Comparison of ENCODE assay signal across 23 cellular contexts in the genomic region with DNA sequence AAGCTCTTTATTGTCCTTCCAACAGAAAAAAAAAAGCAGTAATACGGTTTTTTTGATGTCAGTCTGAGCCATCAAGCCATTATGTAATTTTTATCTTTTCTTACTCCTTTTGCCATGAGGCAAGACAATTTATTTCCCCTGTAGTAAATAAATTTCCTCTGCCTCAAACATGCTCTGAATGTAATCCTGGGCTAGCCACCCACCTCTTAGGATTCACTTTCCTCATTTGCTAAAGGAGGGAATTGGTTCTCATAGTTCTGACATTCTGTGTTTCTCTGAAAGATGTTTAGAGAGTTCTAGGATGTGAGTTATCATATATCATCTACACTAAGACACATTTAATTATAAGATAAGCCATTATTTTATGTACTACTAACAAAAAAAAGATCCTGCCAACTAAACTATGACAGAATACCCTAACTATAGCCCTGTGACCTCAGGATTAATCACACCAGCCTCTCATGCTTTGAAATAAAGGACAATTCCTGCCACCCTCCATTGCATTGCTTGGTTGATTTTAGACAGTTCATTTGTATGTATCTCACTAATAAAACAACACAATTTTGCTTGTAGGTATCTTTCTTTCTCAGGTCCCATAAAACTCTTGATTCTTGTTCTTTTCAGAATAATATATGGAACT. TPM values are rescaled to one million over a fixed set of nuclear protein-coding genes. Genes with fewer than 3 reads are reported as not detected.
DNase-seq lines count a peak whose midpoint lies in the region; ATAC-seq, FAIRE-seq and TF ChIP-seq lines count a peak whose summit lies in the region.
"Had no signal": no experiment of that assay in that cellular context is flagged by ENCODE, and none has a peak within 500 bp of the region (broad histone marks: within the 10 kb centered on the region; RNA-seq: fewer than 3 reads in every experiment).

No MANE protein-coding gene starts in this region.

- H3K27ac Mint-ChIP-seq in nephron = peak overlapping the region in 2 of 3 experiments; percentile 11 to 22
- no peak overlapping the region for H3K27ac Mint-ChIP-seq in activated T-helper 1 cell treated with anti-CD3 and anti-CD28 coated beads, Interleukin-12 subunit alpha, Interleukin-12 subunit beta, Interleukin-2, Interleukin-4 antibody, amounts not matched to agents 30 ng/mL and 10 ng/mL and 1 ng/mL, durations not matched to agents 14 hours and 24 hours and 36 hours
- H3K27ac Mint-ChIP-seq: CD4-positive, alpha-beta T cell; GM23338 had no signal

- ATAC-seq in GM21737 (IDR thresholded peaks at IDR 0.05; ENCODE audit: unreplicated experiment) (no peak), HG03520 (IDR thresholded peaks at IDR 0.05; ENCODE audit: unreplicated experiment) (no peak)
- ATAC-seq: GM12878, GM23338, HCT116 had no signal

- intact Hi-C loops in activated T-helper 1 cell treated with anti-CD3 and anti-CD28 coated beads, Interleukin-12 subunit alpha, Interleukin-12 subunit beta, Interleukin-2, Interleukin-4 antibody, amounts not matched to agents 30 ng/mL and 10 ng/mL and 1 ng/mL, durations not matched to agents 14 hours and 24 hours and 36 hours (cut with micrococcal nuclease) = loop anchor here (2.0 kb wide), 1 partner anchor 15 kb away; no protein-coding TSS in a partner anchor

- H3K9me3 Mint-ChIP-seq in nephron = no peaks in the 10 kb centered on the region
- no peaks in the 10 kb centered on the region for H3K9me3 Mint-ChIP-seq in activated T-helper 1 cell treated with anti-CD3 and anti-CD28 coated beads, Interleukin-12 subunit alpha, Interleukin-12 subunit beta, Interleukin-2, Interleukin-4 antibody, amounts not matched to agents 30 ng/mL and 10 ng/mL and 1 ng/mL, durations not matched to agents 14 hours and 24 hours and 36 hours
- H3K9me3 Mint-ChIP-seq: CD4-positive, alpha-beta T cell; GM23338 had no signal

- peak; percentile 51 for DNase-seq in NCI-H82 (lab: John Stamatoyannopoulos, UW)
- no peak for DNase-seq in NCI-H82 treated with DMSO at 0.1 percent for 48 hours (lab: John Stamatoyannopoulos, UW; ENCODE audit: unreplicated experiment)
- peak; percentile 15 for DNase-seq in RCC 7860 (ENCODE audit: low spot score)
- peak; percentile 64 for DNase-seq in amniotic epithelial cell (ENCODE audit: low read depth)
- no peak for DNase-seq in activated T-helper 1 cell treated with anti-CD3 and anti-CD28 coated beads, Interleukin-12 subunit alpha, Interleukin-12 subunit beta, Interleukin-2, Interleukin-4 antibody, amounts not matched to agents 30 ng/mL and 10 ng/mL and 1 ng/mL, durations not matched to agents 14 hours and 24 hours and 36 hours (ENCODE audit: low spot score)
- DNase-seq: ACHN; CD4-positive, alpha-beta T cell; COR-L47; DMS79 treated with DMSO at 0.1 percent for 48 hours; IMR-90; NCI-H1105; NCI-H146; NCI-H2029; NCI-H2227 treated with DMSO at 0.1 percent for 48 hours; NCI-H510A treated with DMSO at 0.1 percent for 48 hours; NCI-H748 treated with DMSO at 0.1 percent for 48 hours; Right ventricle myocardium superior had no signal

- H3K36me3 Mint-ChIP-seq in nephron (ENCODE audit: low read depth) = no peaks in the 10 kb centered on the region
- H3K36me3 Mint-ChIP-seq in activated T-helper 1 cell treated with anti-CD3 and anti-CD28 coated beads, Interleukin-12 subunit alpha, Interleukin-12 subunit beta, Interleukin-2, Interleukin-4 antibody, amounts not matched to agents 30 ng/mL and 10 ng/mL and 1 ng/mL, durations not matched to agents 14 hours and 24 hours and 36 hours (ENCODE audit: low read depth) = peaks cover 3% of the 10 kb centered on the region

- H3K4me1 Mint-ChIP-seq in nephron = peaks cover 10% of the 10 kb centered on the region
- peaks cover 15% of the 10 kb centered on the region for H3K4me1 Mint-ChIP-seq in activated T-helper 1 cell treated with anti-CD3 and anti-CD28 coated beads, Interleukin-12 subunit alpha, Interleukin-12 subunit beta, Interleukin-2, Interleukin-4 antibody, amounts not matched to agents 30 ng/mL and 10 ng/mL and 1 ng/mL, durations not matched to agents 14 hours and 24 hours and 36 hours (ENCODE audit: low read depth)
- H3K4me1 Mint-ChIP-seq: GM23338 had no signal

- H3K27me3 Mint-ChIP-seq in nephron (ENCODE audit: low read depth) = no peaks in the 10 kb centered on the region
- no peaks in the 10 kb centered on the region for H3K27me3 Mint-ChIP-seq in activated T-helper 1 cell treated with anti-CD3 and anti-CD28 coated beads, Interleukin-12 subunit alpha, Interleukin-12 subunit beta, Interleukin-2, Interleukin-4 antibody, amounts not matched to agents 30 ng/mL and 10 ng/mL and 1 ng/mL, durations not matched to agents 14 hours and 24 hours and 36 hours (ENCODE audit: insufficient read depth)
- H3K27me3 Mint-ChIP-seq: CD4-positive, alpha-beta T cell had no signal

- peak; percentile 23 for FAIRE-seq in RCC 7860 (lab: Jason Lieb, UNC)
- FAIRE-seq: GM12878 had no signal

- no peak overlapping the region for H3K4me3 Mint-ChIP-seq in nephron
- no peak overlapping the region for H3K4me3 Mint-ChIP-seq in activated T-helper 1 cell treated with anti-CD3 and anti-CD28 coated beads, Interleukin-12 subunit alpha, Interleukin-12 subunit beta, Interleukin-2, Interleukin-4 antibody, amounts not matched to agents 30 ng/mL and 10 ng/mL and 1 ng/mL, durations not matched to agents 14 hours and 24 hours and 36 hours
- H3K4me3 Mint-ChIP-seq: CD4-positive, alpha-beta T cell; GM23338 had no signal

- TF ChIP-seq CTCF in nephron (IDR thresholded peaks at IDR 0.05; ENCODE audit: unreplicated experiment in 3 of 3) = no peak

RNA-seq across cellular contexts. Expression of a gene that starts 34.0 kb away (rescaled TPM):
- 326 and 348 TPM in 2 replicates for total RNA-seq in activated T-helper 1 cell treated with anti-CD3 and anti-CD28 coated beads, Interleukin-12 subunit alpha, Interleukin-12 subunit beta, Interleukin-2, Interleukin-4 antibody, amounts not matched to agents 30 ng/mL and 10 ng/mL and 1 ng/mL, durations not matched to agents 14 hours and 24 hours and 36 hours

Comparison
In these comparisons a context has a peak if more than half of its experiments do, and no peak if none do; other contexts are left out.
1. DNase-seq: peak in NCI-H82 (single experiment), RCC 7860 (single experiment) and amniotic epithelial cell (single experiment); none in NCI-H82 treated with DMSO at 0.1 percent for 48 hours (single experiment) and activated T-helper 1 cell treated with anti-CD3 and anti-CD28 coated beads, Interleukin-12 subunit alpha, Interleukin-12 subunit beta, Interleukin-2, Interleukin-4 antibody, amounts not matched to agents 30 ng/mL and 10 ng/mL and 1 ng/mL, durations not matched to agents 14 hours and 24 hours and 36 hours (single experiment).